ENCODE assay signal across 26 cellular contexts in the genomic region with DNA sequence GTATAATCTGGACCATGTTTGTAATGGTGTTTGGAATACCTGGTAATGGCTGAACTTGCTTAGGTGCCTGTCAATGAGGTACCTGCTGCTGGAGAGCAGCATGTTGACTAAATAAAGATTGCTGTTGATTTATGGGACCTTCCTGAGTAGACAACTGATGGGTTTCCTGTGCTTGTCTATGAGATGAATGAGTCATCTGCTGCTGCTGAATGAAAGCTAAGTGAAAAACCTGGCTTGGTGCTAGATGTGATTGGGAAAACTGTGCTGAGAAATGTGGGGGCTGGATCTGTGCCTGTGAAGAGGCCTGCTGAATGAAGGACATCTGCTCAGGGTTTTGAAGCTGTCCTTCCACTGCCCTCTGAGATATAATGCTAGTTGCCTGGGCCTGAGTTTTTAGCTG.
A peak's percentile ranks its signal among the peaks of the same experiment; 100 is the strongest.
DNase-seq lines count a peak whose midpoint lies in the region; ATAC-seq and TF ChIP-seq lines count a peak whose summit lies in the region.
"Had no signal": no experiment of that assay in that cellular context is flagged by ENCODE, and none has a peak within 500 bp of the region (broad histone marks: within the 10 kb centered on the region; RNA-seq: fewer than 3 reads in every experiment).

No MANE protein-coding gene starts in this region.

- no peak overlapping the region for H3K27ac ChIP-seq in hepatocyte
- H3K27ac ChIP-seq in CD8-positive, alpha-beta memory T cell (ENCODE audit: low read depth, low read length): no peak overlapping the region

- TF ChIP-seq CTCF in AG10803 (conservative IDR thresholded peaks at IDR 0.05; ENCODE audit: low read length) (no peak), hepatocyte (IDR thresholded peaks at IDR 0.05; ENCODE audit: poor library complexity) (no peak)

- DNase-seq in AG10803 (ENCODE audit: low read depth) (peak; percentile 5), EH (ENCODE audit: low read depth) (peak; percentile 1), amniotic epithelial cell (ENCODE audit: low read depth) (peak; percentile 7), hepatocyte (ENCODE audit: low spot score) (peak; percentile 5), glomerular visceral epithelial cell (ENCODE audit: extremely low spot score) (no peak), sciatic nerve (ENCODE audit: low spot score) (no peak), NOMO-1 (lab: John Stamatoyannopoulos, UW; ENCODE audit: unreplicated experiment in 2 of 2) (no peak)
- DNase-seq in CD8-positive, alpha-beta memory T cell: no peak
- DNase-seq: activated CD4-positive, CD25-positive, alpha-beta regulatory T cell treated with anti-CD3 and anti-CD28 coated beads, Interleukin-2, amount 50 U/mL, for 72 hours; activated CD8-positive, alpha-beta T cell treated with anti-CD3 and anti-CD28 coated beads for 36 hours; activated naive CD4-positive, alpha-beta T cell treated with anti-CD3 and anti-CD28 coated beads for 36 hours; CD4-positive, CD25-positive, alpha-beta regulatory T cell; DMS79 treated with DMSO at 0.1 percent for 48 hours; effector CD4-positive, alpha-beta T cell; GOT3; kidney glomerular epithelial cell; mammary epithelial cell; NCI-H1436; NCI-H2171 treated with DMSO at 0.1 percent for 48 hours; NCI-H748 treated with DMSO at 0.1 percent for 48 hours; nucleus accumbens; retina; Right ventricle myocardium superior; stimulated activated CD4-positive, alpha-beta T cell treated with anti-CD3 and anti-CD28 coated beads, Interleukin-4, amount 100 ng/mL, for 24 hours; stimulated activated naive CD4-positive, alpha-beta T cell treated with Interleukin-2 at 50 U/mL for 16 hours; T-cell had no signal

- no peak overlapping the region for H3K4me2 ChIP-seq in hepatocyte

- no peaks in the 10 kb centered on the region for H3K36me3 ChIP-seq in hepatocyte (replicated peaks; ENCODE audit: insufficient read depth, low read depth)
- no peaks in the 10 kb centered on the region for H3K36me3 ChIP-seq in CD8-positive, alpha-beta memory T cell (ENCODE audit: insufficient read depth, low read length)

- intact Hi-C loops in sciatic nerve (cut with DNase I): no loop called here

- H3K4me3 ChIP-seq in AG10803 (ENCODE audit: low read length): no peak overlapping the region
- H3K4me3 ChIP-seq in hepatocyte: no peak overlapping the region
- no peak overlapping the region for H3K4me3 ChIP-seq in CD8-positive, alpha-beta memory T cell (ENCODE audit: low read length)

- no peak overlapping the region for H2AFZ ChIP-seq in hepatocyte

- no peaks in the 10 kb centered on the region for H3K27me3 ChIP-seq in hepatocyte
- no peaks in the 10 kb centered on the region for H3K27me3 ChIP-seq in CD8-positive, alpha-beta memory T cell (ENCODE audit: insufficient read depth, low read length, poor library complexity, severe bottlenecking)

- CTCF ChIA-PET in CD8-positive, alpha-beta memory T cell (lab: Charles Lee): no interaction called here

- ATAC-seq in sciatic nerve: no peak
- ATAC-seq: activated CD8-positive, alpha-beta T cell treated with anti-CD3 and anti-CD28 coated beads for 36 hours; T-cell had no signal

- no peak overlapping the region for H3K4me3 Mint-ChIP-seq in CD8-positive, alpha-beta memory T cell
- H3K4me3 Mint-ChIP-seq: activated CD8-positive, alpha-beta T cell treated with anti-CD3 and anti-CD28 coated beads for 36 hours; activated naive CD4-positive, alpha-beta T cell treated with anti-CD3 and anti-CD28 coated beads for 36 hours; CD4-positive, CD25-positive, alpha-beta regulatory T cell; T-cell had no signal

- peaks cover 1 to 13% of the 10 kb centered on the region in 2 donors for H3K27me3 Mint-ChIP-seq in CD8-positive, alpha-beta memory T cell
- H3K27me3 Mint-ChIP-seq: activated CD8-positive, alpha-beta T cell treated with anti-CD3 and anti-CD28 coated beads for 36 hours had no signal

- no peaks in the 10 kb centered on the region for H3K4me1 ChIP-seq in hepatocyte (ENCODE audit: insufficient read depth)
- H3K4me1 ChIP-seq in CD8-positive, alpha-beta memory T cell (ENCODE audit: insufficient read depth, low read length): no peaks in the 10 kb centered on the region

- no peaks in the 10 kb centered on the region for H3K9me3 Mint-ChIP-seq in CD8-positive, alpha-beta memory T cell
- H3K9me3 Mint-ChIP-seq: activated CD8-positive, alpha-beta T cell treated with anti-CD3 and anti-CD28 coated beads for 36 hours; activated naive CD4-positive, alpha-beta T cell treated with anti-CD3 and anti-CD28 coated beads for 36 hours; CD4-positive, CD25-positive, alpha-beta regulatory T cell; T-cell had no signal

- no peaks in the 10 kb centered on the region for H3K9me2 ChIP-seq in hepatocyte (replicated peaks; ENCODE audit: insufficient read depth)

- H3K79me2 ChIP-seq in hepatocyte: no peaks in the 10 kb centered on the region

- no peaks in the 10 kb centered on the region for H4K20me1 ChIP-seq in hepatocyte (ENCODE audit: insufficient read depth, poor library complexity, severe bottlenecking)

- POLR2A ChIA-PET in CD8-positive, alpha-beta memory T cell (lab: Charles Lee): no interaction called here

- no peak overlapping the region for H3K27ac Mint-ChIP-seq in CD8-positive, alpha-beta memory T cell
- H3K27ac Mint-ChIP-seq: activated CD8-positive, alpha-beta T cell treated with anti-CD3 and anti-CD28 coated beads for 36 hours; activated naive CD4-positive, alpha-beta T cell treated with anti-CD3 and anti-CD28 coated beads for 36 hours; CD4-positive, CD25-positive, alpha-beta regulatory T cell; T-cell had no signal

- no peaks in the 10 kb centered on the region for H3K4me1 Mint-ChIP-seq in CD8-positive, alpha-beta memory T cell
- H3K4me1 Mint-ChIP-seq: CD4-positive, CD25-positive, alpha-beta regulatory T cell; T-cell had no signal

- H3K9me3 ChIP-seq in hepatocyte (ENCODE audit: low read depth): no peaks in the 10 kb centered on the region
- no peaks in the 10 kb centered on the region for H3K9me3 ChIP-seq in CD8-positive, alpha-beta memory T cell (ENCODE audit: low read length)

- H3K36me3 Mint-ChIP-seq in CD8-positive, alpha-beta memory T cell: no peaks in the 10 kb centered on the region
- H3K36me3 Mint-ChIP-seq: CD4-positive, CD25-positive, alpha-beta regulatory T cell; T-cell had no signal

Comparison
In these comparisons a context has a peak if more than half of its experiments do, and no peak if none do; other contexts are left out.
1. DNase-seq: peak in AG10803 (single experiment), EH (single experiment), amniotic epithelial cell (single experiment) and hepatocyte (single experiment); none in CD8-positive, alpha-beta memory T cell (0 of 5), glomerular visceral epithelial cell (single experiment), sciatic nerve (single experiment) and NOMO-1 (0 of 2).